ENCODE assay signal across 16 cellular contexts in the genomic region with DNA sequence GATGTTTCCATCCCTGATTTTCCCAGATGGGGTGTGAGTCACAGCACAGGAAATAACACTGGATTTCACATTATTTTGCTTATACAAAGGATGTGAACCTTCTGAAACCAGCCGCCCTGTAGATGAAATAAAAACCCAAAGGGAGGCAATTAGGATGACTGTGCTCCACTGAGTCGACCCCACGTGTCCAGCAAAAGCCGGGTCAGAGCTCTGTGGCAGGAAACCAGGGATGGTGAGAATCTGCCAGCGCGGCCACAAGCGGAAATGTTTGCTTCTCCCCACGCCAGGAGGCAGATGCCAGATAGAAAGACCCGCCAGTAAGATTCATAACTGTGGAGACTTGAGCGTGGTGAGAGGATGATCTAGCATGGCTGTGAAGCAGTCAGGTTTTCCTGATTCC.
DNase-seq lines count a peak whose midpoint lies in the region; ATAC-seq and TF ChIP-seq lines count a peak whose summit lies in the region.
"Had no signal": no experiment of that assay in that cellular context is flagged by ENCODE, and none has a peak within 500 bp of the region (broad histone marks: within the 10 kb centered on the region; RNA-seq: fewer than 3 reads in every experiment).

No MANE protein-coding gene starts in this region.

- in situ Hi-C loops in KBM-7 (cut with MboI; ENCODE audit: low pct_unique_long_range_greater_than_20kb, low sequenced_read_pairs), result no loop called here
- in situ Hi-C loops in astrocyte of the spinal cord (cut with HindIII; ENCODE audit: low sequenced_read_pairs), result no loop called here

- intact Hi-C loops in left lung (cut with DNase I), result no loop called here

- TF ChIP-seq CTCF in AG10803 (conservative IDR thresholded peaks at IDR 0.05; ENCODE audit: low read length) (no peak), astrocyte of the spinal cord (IDR thresholded peaks at IDR 0.05; ENCODE audit: low read depth, low read length) (no peak), left lung (IDR thresholded peaks at IDR 0.05) (no peak)

- H3K36me3 ChIP-seq in left lung, result no peaks in the 10 kb centered on the region
- H3K36me3 ChIP-seq: HAP-1 had no signal

- ATAC-seq in left lung, result peak; percentile 69
- ATAC-seq in HG02973 (IDR thresholded peaks at IDR 0.05; ENCODE audit: unreplicated experiment), result no peak
- ATAC-seq: psoas muscle had no signal

- H3K27me3 ChIP-seq in left lung, result no peaks in the 10 kb centered on the region
- H3K27me3 ChIP-seq: dorsolateral prefrontal cortex had no signal

- no peaks in the 10 kb centered on the region for H3K4me1 ChIP-seq in left lung
- H3K4me1 ChIP-seq: HAP-1, psoas muscle had no signal

- DNase-seq in AG10803 (ENCODE audit: low read depth) (peak; percentile 92), KBM-7 (peak; percentile 72), astrocyte of the spinal cord (ENCODE audit: low read depth, low spot score) (peak; percentile 99), left lung (peak; percentile 39 to 55), HUDEP-2 (lab: John Stamatoyannopoulos, UW; ENCODE audit: unreplicated experiment in 76 of 76) (no peak), NCI-H1105 treated with DMSO at 0.1 percent for 48 hours (lab: John Stamatoyannopoulos, UW) (no peak)
- no peak for DNase-seq in stimulated activated CD4-positive, alpha-beta T cell treated with anti-CD3 and anti-CD28 coated beads, Interleukin-4, amount 100 ng/mL, for 4 hours
- DNase-seq: activated T-cell treated with anti-CD3 and anti-CD28 coated beads for 4 hours, DMS53, islet precursor cell, NCI-H2171 had no signal

- no peak overlapping the region for H3K27ac ChIP-seq in left lung
- H3K27ac ChIP-seq: HL-60, psoas muscle had no signal

- peaks cover 0 to 19% of the 10 kb centered on the region in 2 donors for H3K9me3 ChIP-seq in left lung
- H3K9me3 ChIP-seq: HAP-1, psoas muscle had no signal

- no peak overlapping the region for H3K4me3 ChIP-seq in AG10803 (ENCODE audit: low read length)
- no peak overlapping the region for H3K4me3 ChIP-seq in astrocyte of the spinal cord (ENCODE audit: low read depth, low read length)
- no peak overlapping the region for H3K4me3 ChIP-seq in left lung
- H3K4me3 ChIP-seq: HAP-1, psoas muscle had no signal

Comparison
In these comparisons a context has a peak if more than half of its experiments do, and no peak if none do; other contexts are left out.
1. DNase-seq: peak in AG10803 (single experiment), KBM-7 (single experiment), astrocyte of the spinal cord (single experiment) and left lung (2 of 2); none in HUDEP-2 (0 of 76), stimulated activated CD4-positive, alpha-beta T cell treated with anti-CD3 and anti-CD28 coated beads, Interleukin-4, amount 100 ng/mL, for 4 hours (0 of 2) and NCI-H1105 treated with DMSO at 0.1 percent for 48 hours (single experiment).